ENCODE assay signal across 1 cellular context in genomic region chr3:48989796-48990635, GRCh38.
A peak's percentile ranks its signal among the peaks of the same experiment; 100 is the strongest.
TF ChIP-seq lines count a peak whose summit lies in the region.

TSS of gene P4HTM (plus strand) at chr3:48990241. CDS start at chr3:48990257, 16 bp downstream.

TF ChIP-seq in K562, 482 proteins besides CTCF, POLR2A, EP300 and RAD21 (continued from another document and continues in another):
- TF ChIP-seq NRF1 (conservative IDR thresholded peaks at IDR 0.05 in 1 of 2, IDR thresholded peaks at IDR 0.05 in 1 of 2) (peak; percentile 24 to 64; a peak in 3 of 4 replicates), FUS (optimal IDR thresholded peaks at IDR 0.05; ENCODE audit: low read depth, low read length) (no peak), BDP1 (IDR thresholded peaks at IDR 0.05; ENCODE audit: insufficient read depth, insufficient read length) (no peak), ELF2 (CRISPR knock-in tag; IDR thresholded peaks at IDR 0.05) (no peak), RBM34 (IDR thresholded peaks at IDR 0.05; ENCODE audit: borderline replicate concordance, insufficient read depth, low read length) (no peak), CREB3L1 (IDR thresholded peaks at IDR 0.05; ENCODE audit: borderline replicate concordance, low read depth) (no peak), NR2C1 (IDR thresholded peaks at IDR 0.05) (no peak), NR2C1 (tag; IDR thresholded peaks at IDR 0.05) (no peak), FIP1L1 (IDR thresholded peaks at IDR 0.05; ENCODE audit: low read depth, low read length, poor library complexity, severe bottlenecking) (no peak), ZNF146 (CRISPR knock-in tag; IDR thresholded peaks at IDR 0.05; ENCODE audit: unreplicated experiment) (no peak), ZNF644 (tag; IDR thresholded peaks at IDR 0.05; ENCODE audit: low read depth) (no peak), STAG1 (CRISPR knock-in tag; IDR thresholded peaks at IDR 0.05; ENCODE audit: borderline replicate concordance) (no peak), CSDE1 (IDR thresholded peaks at IDR 0.05) (no peak), CREB1 (IDR thresholded peaks at IDR 0.05) (peak; percentile 87), CREB1 (CRISPR knock-in tag; IDR thresholded peaks at IDR 0.05) (peak; percentile 49; the same call in 1 of the 2 replicates), EGR1 (conservative IDR thresholded peaks at IDR 0.05) (peak; percentile 98), PHB2 (IDR thresholded peaks at IDR 0.05; ENCODE audit: low read depth) (no peak), FOXJ3 (CRISPR knock-in tag; IDR thresholded peaks at IDR 0.05) (no peak), SAP30 (IDR thresholded peaks at IDR 0.05; ENCODE audit: borderline replicate concordance, insufficient read depth, low read depth, low read length, poor library complexity, severe bottlenecking) (no peak), U2AF1 (optimal IDR thresholded peaks at IDR 0.05; ENCODE audit: low read depth, low read length) (no peak), RFX1 (IDR thresholded peaks at IDR 0.05) (no peak), ZNF23 (CRISPR knock-in tag; IDR thresholded peaks at IDR 0.05) (no peak), ELF4 (CRISPR knock-in tag; IDR thresholded peaks at IDR 0.05) (no peak), SRSF3 (IDR thresholded peaks at IDR 0.05; ENCODE audit: insufficient read depth, low read length) (no peak), NFXL1 (CRISPR knock-in tag; IDR thresholded peaks at IDR 0.05) (no peak), ZNF764 (CRISPR knock-in tag; IDR thresholded peaks at IDR 0.05; ENCODE audit: low read depth) (no peak), ZNF431 (CRISPR knock-in tag; IDR thresholded peaks at IDR 0.05) (no peak), ZNF277 (CRISPR knock-in tag; IDR thresholded peaks at IDR 0.05; ENCODE audit: borderline replicate concordance) (no peak), POLR2AphosphoS5 (IDR thresholded peaks at IDR 0.05; ENCODE audit: control insufficient read depth, insufficient read depth, low read depth, low read length) (no peak), KLF1 (tag; IDR thresholded peaks at IDR 0.05) (no peak), ZNF586 (CRISPR knock-in tag; conservative IDR thresholded peaks at IDR 0.05) (no peak), ZFPM2 (CRISPR knock-in tag; IDR thresholded peaks at IDR 0.05) (no peak), TAF9B (IDR thresholded peaks at IDR 0.05; ENCODE audit: partially characterized antibody) (no peak), ZNF778 (CRISPR knock-in tag; IDR thresholded peaks at IDR 0.05) (no peak), ZKSCAN1 (IDR thresholded peaks at IDR 0.05; ENCODE audit: low read depth, low read length) (0 out of 2 replicates have a peak, but pooled peaks have one; percentile 26), YY1 (IDR thresholded peaks at IDR 0.05; ENCODE audit: borderline replicate concordance in 1 of 3, control insufficient read depth in 1 of 3, extremely low read depth in 1 of 3, insufficient read depth in 3 of 3, insufficient read length in 1 of 3, insufficient replicate concordance in 2 of 3, low read depth in 1 of 3, low read length in 2 of 3) (peak in 2 of 3 experiments; percentile 19 to 29), REST (CRISPR knock-in tag; IDR thresholded peaks at IDR 0.05; ENCODE audit: low read depth) (no peak), SNRNP70 (optimal IDR thresholded peaks at IDR 0.05; ENCODE audit: low read depth, low read length) (no peak), TAF7 (tag; IDR thresholded peaks at IDR 0.05) (no peak), HMG20B (CRISPR knock-in tag; IDR thresholded peaks at IDR 0.05) (no peak), ILK (tag; IDR thresholded peaks at IDR 0.05; ENCODE audit: borderline replicate concordance, low read depth) (no peak), NCOA2 (IDR thresholded peaks at IDR 0.05; ENCODE audit: partially characterized antibody in 2 of 2) (no peak), GATAD2A (IDR thresholded peaks at IDR 0.05) (0 out of 2 replicates have a peak, but pooled peaks have one; percentile 57), NR3C1 (CRISPR knock-in tag; IDR thresholded peaks at IDR 0.05) (no peak), YBX1 (IDR thresholded peaks at IDR 0.05) (no peak)
- TF ChIP-seq, protein P1, sequence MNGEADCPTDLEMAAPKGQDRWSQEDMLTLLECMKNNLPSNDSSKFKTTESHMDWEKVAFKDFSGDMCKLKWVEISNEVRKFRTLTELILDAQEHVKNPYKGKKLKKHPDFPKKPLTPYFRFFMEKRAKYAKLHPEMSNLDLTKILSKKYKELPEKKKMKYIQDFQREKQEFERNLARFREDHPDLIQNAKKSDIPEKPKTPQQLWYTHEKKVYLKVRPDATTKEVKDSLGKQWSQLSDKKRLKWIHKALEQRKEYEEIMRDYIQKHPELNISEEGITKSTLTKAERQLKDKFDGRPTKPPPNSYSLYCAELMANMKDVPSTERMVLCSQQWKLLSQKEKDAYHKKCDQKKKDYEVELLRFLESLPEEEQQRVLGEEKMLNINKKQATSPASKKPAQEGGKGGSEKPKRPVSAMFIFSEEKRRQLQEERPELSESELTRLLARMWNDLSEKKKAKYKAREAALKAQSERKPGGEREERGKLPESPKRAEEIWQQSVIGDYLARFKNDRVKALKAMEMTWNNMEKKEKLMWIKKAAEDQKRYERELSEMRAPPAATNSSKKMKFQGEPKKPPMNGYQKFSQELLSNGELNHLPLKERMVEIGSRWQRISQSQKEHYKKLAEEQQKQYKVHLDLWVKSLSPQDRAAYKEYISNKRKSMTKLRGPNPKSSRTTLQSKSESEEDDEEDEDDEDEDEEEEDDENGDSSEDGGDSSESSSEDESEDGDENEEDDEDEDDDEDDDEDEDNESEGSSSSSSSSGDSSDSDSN (IDR thresholded peaks at IDR 0.05; ENCODE audit: borderline replicate concordance in 1 of 2, low read depth in 2 of 2, low read length in 2 of 2): peak; percentile 32 to 52; a peak in 1 of 4 replicates
- TF ChIP-seq, protein P2, sequence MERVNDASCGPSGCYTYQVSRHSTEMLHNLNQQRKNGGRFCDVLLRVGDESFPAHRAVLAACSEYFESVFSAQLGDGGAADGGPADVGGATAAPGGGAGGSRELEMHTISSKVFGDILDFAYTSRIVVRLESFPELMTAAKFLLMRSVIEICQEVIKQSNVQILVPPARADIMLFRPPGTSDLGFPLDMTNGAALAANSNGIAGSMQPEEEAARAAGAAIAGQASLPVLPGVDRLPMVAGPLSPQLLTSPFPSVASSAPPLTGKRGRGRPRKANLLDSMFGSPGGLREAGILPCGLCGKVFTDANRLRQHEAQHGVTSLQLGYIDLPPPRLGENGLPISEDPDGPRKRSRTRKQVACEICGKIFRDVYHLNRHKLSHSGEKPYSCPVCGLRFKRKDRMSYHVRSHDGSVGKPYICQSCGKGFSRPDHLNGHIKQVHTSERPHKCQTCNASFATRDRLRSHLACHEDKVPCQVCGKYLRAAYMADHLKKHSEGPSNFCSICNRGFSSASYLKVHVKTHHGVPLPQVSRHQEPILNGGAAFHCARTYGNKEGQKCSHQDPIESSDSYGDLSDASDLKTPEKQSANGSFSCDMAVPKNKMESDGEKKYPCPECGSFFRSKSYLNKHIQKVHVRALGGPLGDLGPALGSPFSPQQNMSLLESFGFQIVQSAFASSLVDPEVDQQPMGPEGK (CRISPR knock-in tag; IDR thresholded peaks at IDR 0.05; ENCODE audit: borderline replicate concordance): no peak
- TF ChIP-seq, protein P3, sequence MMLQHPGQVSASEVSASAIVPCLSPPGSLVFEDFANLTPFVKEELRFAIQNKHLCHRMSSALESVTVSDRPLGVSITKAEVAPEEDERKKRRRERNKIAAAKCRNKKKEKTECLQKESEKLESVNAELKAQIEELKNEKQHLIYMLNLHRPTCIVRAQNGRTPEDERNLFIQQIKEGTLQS (IDR thresholded peaks at IDR 0.05): peak; percentile 93
- TF ChIP-seq, protein P3 (CRISPR knock-in tag; conservative IDR thresholded peaks at IDR 0.05): no peak
- TF ChIP-seq, protein P4, sequence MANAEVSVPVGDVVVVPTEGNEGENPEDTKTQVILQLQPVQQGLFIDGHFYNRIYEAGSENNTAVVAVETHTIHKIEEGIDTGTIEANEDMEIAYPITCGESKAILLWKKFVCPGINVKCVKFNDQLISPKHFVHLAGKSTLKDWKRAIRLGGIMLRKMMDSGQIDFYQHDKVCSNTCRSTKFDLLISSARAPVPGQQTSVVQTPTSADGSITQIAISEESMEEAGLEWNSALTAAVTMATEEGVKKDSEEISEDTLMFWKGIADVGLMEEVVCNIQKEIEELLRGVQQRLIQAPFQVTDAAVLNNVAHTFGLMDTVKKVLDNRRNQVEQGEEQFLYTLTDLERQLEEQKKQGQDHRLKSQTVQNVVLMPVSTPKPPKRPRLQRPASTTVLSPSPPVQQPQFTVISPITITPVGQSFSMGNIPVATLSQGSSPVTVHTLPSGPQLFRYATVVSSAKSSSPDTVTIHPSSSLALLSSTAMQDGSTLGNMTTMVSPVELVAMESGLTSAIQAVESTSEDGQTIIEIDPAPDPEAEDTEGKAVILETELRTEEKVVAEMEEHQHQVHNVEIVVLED (CRISPR knock-in tag; IDR thresholded peaks at IDR 0.05): no peak
- TF ChIP-seq, protein P5, sequence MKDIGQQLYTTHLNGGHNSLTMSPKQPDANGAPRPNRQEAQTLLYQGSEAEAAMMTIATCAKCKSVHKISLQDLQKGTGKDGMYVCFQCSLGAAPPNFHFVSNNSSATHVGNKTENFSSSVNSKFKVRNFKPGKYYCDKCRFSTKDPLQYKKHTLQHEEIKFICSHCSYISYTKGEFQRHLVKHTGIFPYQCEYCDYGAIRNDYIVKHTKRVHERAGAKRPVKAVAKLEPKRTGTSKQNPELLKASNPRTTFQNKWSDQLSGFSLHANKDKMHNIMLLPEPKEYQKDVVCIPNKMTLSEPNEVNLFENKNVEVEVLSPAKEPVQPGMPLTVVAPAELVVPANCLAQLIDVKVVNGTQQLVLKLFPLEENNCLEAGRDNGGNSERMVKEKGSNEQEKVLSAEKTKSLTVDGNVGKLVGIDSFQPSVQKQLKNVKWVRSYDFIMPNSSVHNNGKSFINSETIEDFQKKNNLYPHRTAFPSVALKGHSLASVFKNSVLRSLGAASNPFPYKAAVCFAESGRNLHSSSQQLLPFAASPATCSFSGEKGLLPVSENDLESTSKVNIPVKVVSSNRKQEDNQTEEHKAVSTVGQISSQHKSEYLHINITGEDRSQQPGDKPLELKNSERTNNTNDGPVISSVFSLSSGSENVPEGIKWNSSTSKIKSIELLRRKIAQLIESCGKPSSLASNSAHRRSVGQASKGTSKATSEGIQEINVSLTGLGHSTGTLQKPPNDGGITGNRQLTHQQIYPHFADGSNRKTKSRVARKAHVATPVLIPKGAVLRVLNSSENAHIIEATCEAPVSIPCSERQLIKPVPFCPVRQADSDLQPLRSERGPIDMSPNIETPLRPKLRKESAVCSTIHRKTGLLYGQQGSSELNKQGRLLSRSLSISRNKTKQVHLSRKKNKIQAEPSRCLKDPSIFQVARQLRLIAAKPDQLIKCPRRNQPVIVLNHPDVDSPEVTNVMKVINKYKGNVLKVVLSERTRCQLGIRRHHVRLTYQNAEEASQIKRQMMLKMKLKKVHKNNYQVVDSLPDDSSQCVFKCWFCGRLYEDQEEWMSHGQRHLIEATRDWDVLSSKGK (CRISPR knock-in tag; IDR thresholded peaks at IDR 0.05): no peak
- TF ChIP-seq, protein P6, sequence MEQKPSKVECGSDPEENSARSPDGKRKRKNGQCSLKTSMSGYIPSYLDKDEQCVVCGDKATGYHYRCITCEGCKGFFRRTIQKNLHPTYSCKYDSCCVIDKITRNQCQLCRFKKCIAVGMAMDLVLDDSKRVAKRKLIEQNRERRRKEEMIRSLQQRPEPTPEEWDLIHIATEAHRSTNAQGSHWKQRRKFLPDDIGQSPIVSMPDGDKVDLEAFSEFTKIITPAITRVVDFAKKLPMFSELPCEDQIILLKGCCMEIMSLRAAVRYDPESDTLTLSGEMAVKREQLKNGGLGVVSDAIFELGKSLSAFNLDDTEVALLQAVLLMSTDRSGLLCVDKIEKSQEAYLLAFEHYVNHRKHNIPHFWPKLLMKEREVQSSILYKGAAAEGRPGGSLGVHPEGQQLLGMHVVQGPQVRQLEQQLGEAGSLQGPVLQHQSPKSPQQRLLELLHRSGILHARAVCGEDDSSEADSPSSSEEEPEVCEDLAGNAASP (IDR thresholded peaks at IDR 0.05): no peak
